ENCODE assay signal across 3 cellular contexts in the genomic region with DNA sequence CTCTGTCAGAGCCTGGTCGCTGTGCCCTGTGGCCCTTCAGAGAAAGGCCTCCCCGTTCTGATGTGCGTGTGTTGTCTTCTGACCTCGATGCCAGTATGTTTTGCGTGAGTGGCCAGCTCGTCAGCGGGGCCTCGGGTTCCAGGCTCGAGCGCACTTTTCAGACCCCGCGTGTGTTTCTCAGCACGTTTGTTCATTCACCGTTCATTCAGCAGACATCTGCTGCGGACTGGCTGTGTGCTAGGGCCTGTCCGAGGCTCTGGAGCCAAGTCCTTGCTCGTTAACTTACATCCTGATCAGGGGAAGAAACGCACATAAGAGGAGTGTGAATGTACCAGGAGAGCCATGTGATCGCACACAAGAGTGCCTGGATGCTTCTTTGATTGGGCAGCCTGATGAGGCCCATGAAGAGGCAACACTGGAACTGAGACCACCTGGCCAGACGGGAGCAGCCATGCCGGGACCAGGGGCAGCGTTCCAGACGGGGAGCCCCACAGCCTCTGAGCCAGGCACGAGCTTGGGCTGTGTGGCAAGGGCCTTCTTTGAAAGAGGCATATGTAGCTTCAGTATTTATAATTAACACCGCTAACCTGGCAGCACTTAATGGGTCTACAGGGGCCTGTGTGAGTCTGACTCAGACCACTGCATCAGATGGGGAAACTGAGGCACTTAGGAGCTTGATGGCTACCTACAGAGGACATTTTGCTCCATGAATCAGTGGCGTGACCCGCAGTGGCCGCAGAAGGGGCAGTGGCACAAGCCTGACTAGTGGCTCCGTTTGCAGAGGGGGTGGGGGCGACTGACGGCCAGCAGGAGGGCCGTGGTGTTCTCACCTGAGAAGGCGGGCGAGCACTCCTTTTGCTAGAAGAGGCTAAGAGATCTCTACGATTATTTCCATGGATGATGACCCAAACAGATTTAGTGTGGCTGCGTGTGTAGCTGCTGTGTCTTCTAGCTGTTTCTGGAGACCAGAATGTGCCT.
TF ChIP-seq lines count a peak whose summit lies in the region.

No MANE protein-coding gene starts in this region.

TF ChIP-seq in IMR-90, 13 proteins besides CTCF, POLR2A, EP300 and RAD21:
- TF ChIP-seq SMC3 (IDR thresholded peaks at IDR 0.05; ENCODE audit: low read depth, low read length), result no peak
- TF ChIP-seq, protein P1, sequence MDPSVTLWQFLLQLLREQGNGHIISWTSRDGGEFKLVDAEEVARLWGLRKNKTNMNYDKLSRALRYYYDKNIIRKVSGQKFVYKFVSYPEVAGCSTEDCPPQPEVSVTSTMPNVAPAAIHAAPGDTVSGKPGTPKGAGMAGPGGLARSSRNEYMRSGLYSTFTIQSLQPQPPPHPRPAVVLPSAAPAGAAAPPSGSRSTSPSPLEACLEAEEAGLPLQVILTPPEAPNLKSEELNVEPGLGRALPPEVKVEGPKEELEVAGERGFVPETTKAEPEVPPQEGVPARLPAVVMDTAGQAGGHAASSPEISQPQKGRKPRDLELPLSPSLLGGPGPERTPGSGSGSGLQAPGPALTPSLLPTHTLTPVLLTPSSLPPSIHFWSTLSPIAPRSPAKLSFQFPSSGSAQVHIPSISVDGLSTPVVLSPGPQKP (IDR thresholded peaks at IDR 0.05; ENCODE audit: borderline replicate concordance, low read depth, low read length), result no peak
- TF ChIP-seq CHD1 (IDR thresholded peaks at IDR 0.05; ENCODE audit: low read depth, low read length), result no peak
- no peak for TF ChIP-seq BHLHE40 (IDR thresholded peaks at IDR 0.05; ENCODE audit: low read depth, low read length)
- TF ChIP-seq MXI1 (IDR thresholded peaks at IDR 0.05; ENCODE audit: borderline replicate concordance, low read depth, low read length), result no peak
- TF ChIP-seq, protein P2, sequence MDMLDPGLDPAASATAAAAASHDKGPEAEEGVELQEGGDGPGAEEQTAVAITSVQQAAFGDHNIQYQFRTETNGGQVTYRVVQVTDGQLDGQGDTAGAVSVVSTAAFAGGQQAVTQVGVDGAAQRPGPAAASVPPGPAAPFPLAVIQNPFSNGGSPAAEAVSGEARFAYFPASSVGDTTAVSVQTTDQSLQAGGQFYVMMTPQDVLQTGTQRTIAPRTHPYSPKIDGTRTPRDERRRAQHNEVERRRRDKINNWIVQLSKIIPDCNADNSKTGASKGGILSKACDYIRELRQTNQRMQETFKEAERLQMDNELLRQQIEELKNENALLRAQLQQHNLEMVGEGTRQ (IDR thresholded peaks at IDR 0.05; ENCODE audit: low read depth, low read length), result no peak
- no peak for TF ChIP-seq NFE2L2 (IDR thresholded peaks at IDR 0.05; ENCODE audit: low read depth, low read length)
- TF ChIP-seq MAZ (IDR thresholded peaks at IDR 0.05; ENCODE audit: borderline replicate concordance, low read depth, low read length), result no peak
- TF ChIP-seq FOS (IDR thresholded peaks at IDR 0.05; ENCODE audit: low read depth, low read length), result no peak
- TF ChIP-seq CEBPB (IDR thresholded peaks at IDR 0.05; ENCODE audit: low read depth, low read length), result no peak
- TF ChIP-seq MAFK (IDR thresholded peaks at IDR 0.05; ENCODE audit: low read depth, low read length), result no peak
- no peak for TF ChIP-seq RCOR1 (IDR thresholded peaks at IDR 0.05; ENCODE audit: insufficient replicate concordance, low read length)
- no peak for TF ChIP-seq RFX5 (IDR thresholded peaks at IDR 0.05; ENCODE audit: low read depth, low read length)

TF ChIP-seq in H1, 55 proteins besides CTCF, POLR2A, EP300 and RAD21:
- TF ChIP-seq MAFK (IDR thresholded peaks at IDR 0.05; ENCODE audit: low read depth, low read length), result no peak
- TF ChIP-seq, protein P2 (IDR thresholded peaks at IDR 0.05; ENCODE audit: low read length), result no peak
- TF ChIP-seq HDAC6 (IDR thresholded peaks at IDR 0.05; ENCODE audit: low read depth, low read length), result no peak
- no peak for TF ChIP-seq TAF7 (optimal IDR thresholded peaks at IDR 0.05; ENCODE audit: borderline replicate concordance, low read depth, low read length)
- no peak for TF ChIP-seq TCF12 (IDR thresholded peaks at IDR 0.05; ENCODE audit: low read depth, low read length)
- TF ChIP-seq JUN (IDR thresholded peaks at IDR 0.05; ENCODE audit: low read depth, low read length), result no peak
- no peak for TF ChIP-seq SIRT6 (IDR thresholded peaks at IDR 0.05; ENCODE audit: low read length)
- TF ChIP-seq BRCA1 (IDR thresholded peaks at IDR 0.05; ENCODE audit: low read depth, low read length), result no peak
- TF ChIP-seq, protein P3, sequence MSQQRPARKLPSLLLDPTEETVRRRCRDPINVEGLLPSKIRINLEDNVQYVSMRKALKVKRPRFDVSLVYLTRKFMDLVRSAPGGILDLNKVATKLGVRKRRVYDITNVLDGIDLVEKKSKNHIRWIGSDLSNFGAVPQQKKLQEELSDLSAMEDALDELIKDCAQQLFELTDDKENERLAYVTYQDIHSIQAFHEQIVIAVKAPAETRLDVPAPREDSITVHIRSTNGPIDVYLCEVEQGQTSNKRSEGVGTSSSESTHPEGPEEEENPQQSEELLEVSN (IDR thresholded peaks at IDR 0.05), result no peak
- no peak for TF ChIP-seq KDM5A (IDR thresholded peaks at IDR 0.05; ENCODE audit: low read length)
- TF ChIP-seq RXRA (IDR thresholded peaks at IDR 0.05; ENCODE audit: insufficient read depth, low read depth, low read length), result no peak
- no peak for TF ChIP-seq CHD2 (IDR thresholded peaks at IDR 0.05; ENCODE audit: low read length)
- TF ChIP-seq, protein P4, sequence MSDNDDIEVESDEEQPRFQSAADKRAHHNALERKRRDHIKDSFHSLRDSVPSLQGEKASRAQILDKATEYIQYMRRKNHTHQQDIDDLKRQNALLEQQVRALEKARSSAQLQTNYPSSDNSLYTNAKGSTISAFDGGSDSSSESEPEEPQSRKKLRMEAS (IDR thresholded peaks at IDR 0.05), result no peak
- TF ChIP-seq RFX5 (IDR thresholded peaks at IDR 0.05; ENCODE audit: borderline replicate concordance, low read depth, low read length), result no peak
- no peak for TF ChIP-seq GTF2F1 (IDR thresholded peaks at IDR 0.05; ENCODE audit: borderline replicate concordance, low read depth, low read length)
- TF ChIP-seq CTBP2 (IDR thresholded peaks at IDR 0.05; ENCODE audit: borderline replicate concordance, insufficient read depth, insufficient read length, low read length), result no peak
- TF ChIP-seq CHD1 (IDR thresholded peaks at IDR 0.05; ENCODE audit: low read depth, low read length), result no peak

TF ChIP-seq in HepG2, 621 proteins besides CTCF, POLR2A, EP300 and RAD21:
- no peak for TF ChIP-seq FOXK2 (IDR thresholded peaks at IDR 0.05)
- TF ChIP-seq, protein P5, sequence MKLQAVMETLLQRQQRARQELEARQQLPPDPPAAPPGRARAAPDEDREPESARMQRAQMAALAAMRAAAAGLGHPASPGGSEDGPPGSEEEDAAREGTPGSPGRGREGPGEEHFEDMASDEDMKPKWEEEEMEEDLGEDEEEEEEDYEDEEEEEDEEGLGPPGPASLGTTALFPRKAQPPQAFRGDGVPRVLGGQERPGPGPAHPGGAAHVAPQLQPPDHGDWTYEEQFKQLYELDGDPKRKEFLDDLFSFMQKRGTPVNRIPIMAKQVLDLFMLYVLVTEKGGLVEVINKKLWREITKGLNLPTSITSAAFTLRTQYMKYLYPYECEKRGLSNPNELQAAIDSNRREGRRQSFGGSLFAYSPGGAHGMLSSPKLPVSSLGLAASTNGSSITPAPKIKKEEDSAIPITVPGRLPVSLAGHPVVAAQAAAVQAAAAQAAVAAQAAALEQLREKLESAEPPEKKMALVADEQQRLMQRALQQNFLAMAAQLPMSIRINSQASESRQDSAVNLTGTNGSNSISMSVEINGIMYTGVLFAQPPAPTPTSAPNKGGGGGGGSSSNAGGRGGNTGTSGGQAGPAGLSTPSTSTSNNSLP (IDR thresholded peaks at IDR 0.05; ENCODE audit: low read depth, low read length), result no peak
- no peak for TF ChIP-seq ZNF724P (CRISPR knock-in tag; IDR thresholded peaks at IDR 0.05; ENCODE audit: borderline replicate concordance)
- no peak for TF ChIP-seq FLYWCH1 (CRISPR knock-in tag; IDR thresholded peaks at IDR 0.05)
- no peak for TF ChIP-seq ZNF207 (IDR thresholded peaks at IDR 0.05; ENCODE audit: borderline replicate concordance)
- TF ChIP-seq TBL1XR1 (IDR thresholded peaks at IDR 0.05; ENCODE audit: borderline replicate concordance, low read length, partially characterized antibody), result no peak
- no peak for TF ChIP-seq ZNF761 (CRISPR knock-in tag; conservative IDR thresholded peaks at IDR 0.05)
- TF ChIP-seq SATB2 (CRISPR knock-in tag; IDR thresholded peaks at IDR 0.05), result no peak
- TF ChIP-seq ZFP36 (IDR thresholded peaks at IDR 0.05; ENCODE audit: borderline replicate concordance, low read depth, low read length, partially characterized antibody), result no peak
